ENCODE assay signal across 9 cellular contexts in genomic region chr11:22780914-22781593, GRCh38. TPM values are rescaled to one million over a fixed set of nuclear protein-coding genes. Genes with fewer than 3 reads are reported as not detected.
DNase-seq lines count a peak whose midpoint lies in the region; ATAC-seq and TF ChIP-seq lines count a peak whose summit lies in the region.
"Had no signal": no experiment of that assay in that cellular context is flagged by ENCODE, and none has a peak within 500 bp of the region (broad histone marks: within the 10 kb centered on the region; RNA-seq: fewer than 3 reads in every experiment).

No MANE protein-coding gene starts in this region.

- H3K27me3 Mint-ChIP-seq in MCF 10A (ENCODE audit: insufficient read depth, unreplicated experiment) = peaks cover 52% of the 10 kb centered on the region

- no TSS peak for BruUV-seq in MCF 10A (replicated peaks; lab: Mats Ljungman, UMichigan)

- H3K4me3 Mint-ChIP-seq in MCF 10A (ENCODE audit: unreplicated experiment) = no peak overlapping the region

- no peaks in the 10 kb centered on the region for H3K9me3 Mint-ChIP-seq in MCF 10A (ENCODE audit: unreplicated experiment)

- no peaks in the 10 kb centered on the region for H3K4me1 ChIP-seq in ascending aorta
- no peaks in the 10 kb centered on the region for H3K4me1 ChIP-seq in vagina
- H3K4me1 ChIP-seq: HAP-1 had no signal

- DNase-seq in NCI-H2029 (lab: John Stamatoyannopoulos, UW) (peak; percentile 3), NCI-H2029 treated with DMSO at 0.1 percent for 48 hours (lab: John Stamatoyannopoulos, UW) (no peak), ascending aorta (ENCODE audit: low spot score in 2 of 2) (no peak), MCF 10A (ENCODE audit: unreplicated experiment) (no peak), vagina (ENCODE audit: extremely low spot score in 2 of 2) (no peak)

- POLR2A ChIA-PET in MCF 10A (lab: Yijun Ruan, JAX) = no interaction called here

- no peak overlapping the region for H3K9ac ChIP-seq in neural cell (ENCODE audit: low read length)

- H3F3A ChIP-seq in neural cell (ENCODE audit: insufficient read depth, low read length, poor library complexity, severe bottlenecking) = no peaks in the 10 kb centered on the region

- H3K9me2 ChIP-seq in neural cell (ENCODE audit: insufficient read depth, low read length) = no peaks in the 10 kb centered on the region

- ATAC-seq in HG02571 (IDR thresholded peaks at IDR 0.05; ENCODE audit: unreplicated experiment) = peak; percentile 92
- peak; percentile 86 for ATAC-seq in HG03571 (IDR thresholded peaks at IDR 0.05; ENCODE audit: unreplicated experiment)

- H4K20me1 ChIP-seq in neural cell (ENCODE audit: insufficient read depth) = no peaks in the 10 kb centered on the region

- H3K79me2 ChIP-seq in neural cell (replicated peaks; ENCODE audit: insufficient read depth, low read length) = no peaks in the 10 kb centered on the region

- H3K27ac ChIP-seq in neural cell (ENCODE audit: low read length) (peak overlapping the region; percentile 25), ascending aorta (no peak overlapping the region), vagina (no peak overlapping the region)

- no peak for TF ChIP-seq EP300 in neural cell (conservative IDR thresholded peaks at IDR 0.05; ENCODE audit: poor library complexity, severe bottlenecking)

- no peaks in the 10 kb centered on the region for H3K27me3 ChIP-seq in neural cell (ENCODE audit: insufficient read depth, low read depth, low read length)
- no peaks in the 10 kb centered on the region for H3K27me3 ChIP-seq in ascending aorta
- no peaks in the 10 kb centered on the region for H3K27me3 ChIP-seq in vagina

- no peak overlapping the region for H2AFZ ChIP-seq in neural cell (ENCODE audit: low read depth, low read length)

- no peak for TF ChIP-seq RAD21 in neural cell (conservative IDR thresholded peaks at IDR 0.05)

- TF ChIP-seq POLR2A in vagina (IDR thresholded peaks at IDR 0.05) = no peak

- CTCF ChIA-PET in MCF 10A (lab: Yijun Ruan, JAX) = interaction anchor here (0.7 kb wide), 1 partner anchor 10 kb away, joined by 3 read pairs; no protein-coding TSS in a partner anchor

- no peak overlapping the region for H3K27ac Mint-ChIP-seq in MCF 10A (ENCODE audit: low read depth, unreplicated experiment)

- H3K4me3 ChIP-seq in neural cell (ENCODE audit: low read length) = no peak overlapping the region
- H3K4me3 ChIP-seq in ascending aorta = no peak overlapping the region
- H3K4me3 ChIP-seq in vagina = no peak overlapping the region
- H3K4me3 ChIP-seq: HAP-1 had no signal

- H3K4me1 Mint-ChIP-seq in MCF 10A (ENCODE audit: insufficient read depth, unreplicated experiment) = no peaks in the 10 kb centered on the region

- H3K9me3 ChIP-seq in neural cell (ENCODE audit: low read length) (no peaks in the 10 kb centered on the region), ascending aorta (no peaks in the 10 kb centered on the region), vagina (no peaks in the 10 kb centered on the region)
- H3K9me3 ChIP-seq: HAP-1 had no signal

- no peak for TF ChIP-seq CTCF in neural cell (IDR thresholded peaks at IDR 0.05; ENCODE audit: poor library complexity, severe bottlenecking)
- TF ChIP-seq CTCF in ascending aorta (IDR thresholded peaks at IDR 0.05) = no peak
- no peak for TF ChIP-seq CTCF in MCF 10A (IDR thresholded peaks at IDR 0.05; ENCODE audit: unreplicated experiment)
- TF ChIP-seq CTCF in vagina (IDR thresholded peaks at IDR 0.05) = no peak

- H3K4me2 ChIP-seq in neural cell (ENCODE audit: low read length) = no peak overlapping the region

- H3K36me3 Mint-ChIP-seq in MCF 10A (ENCODE audit: insufficient read depth, unreplicated experiment) = no peaks in the 10 kb centered on the region

- H3K36me3 ChIP-seq in neural cell (ENCODE audit: insufficient read depth, low read length) (no peaks in the 10 kb centered on the region), ascending aorta (no peaks in the 10 kb centered on the region), vagina (no peaks in the 10 kb centered on the region)
- H3K36me3 ChIP-seq: HAP-1 had no signal

- intact Hi-C loops in ascending aorta (cut with DNase I) = no loop called here
- intact Hi-C loops in MCF 10A (cut with micrococcal nuclease) = no loop called here
- intact Hi-C loops in vagina (cut with DNase I) = no loop called here

TF ChIP-seq in neural cell, 6 proteins besides CTCF, POLR2A, EP300 and RAD21:
- TF ChIP-seq POLR2AphosphoS5 (IDR thresholded peaks at IDR 0.05) (no peak), MXI1 (conservative IDR thresholded peaks at IDR 0.05; ENCODE audit: poor library complexity, severe bottlenecking) (no peak), EZH2 (IDR thresholded peaks at IDR 0.05; ENCODE audit: borderline replicate concordance, insufficient read depth, low read length, poor library complexity, severe bottlenecking) (no peak), REST (IDR thresholded peaks at IDR 0.05; ENCODE audit: borderline replicate concordance) (no peak), SMC3 (conservative IDR thresholded peaks at IDR 0.05; ENCODE audit: poor library complexity) (no peak), TAF1 (IDR thresholded peaks at IDR 0.05; ENCODE audit: low read depth) (no peak)

RNA-seq across cellular contexts. Expression of gene SVIP, which starts 48.5 kb away (rescaled TPM):
- 22.0 and 24.8 TPM in 2 replicates for polyA plus RNA-seq in neural cell
- 18.0 and 22.9 TPM in 2 replicates for polyA minus RNA-seq in neural cell
- total RNA-seq in ascending aorta (6.1 TPM), MCF 10A (2022) (8.6 and 8.8 TPM in 2 replicates), vagina (3.2 TPM)
